18 cellular contexts compared by ENCODE assay signal in genomic region chr1:109886827-109887226, GRCh38. TPM values are rescaled to one million over a fixed set of nuclear protein-coding genes. Genes with fewer than 3 reads are reported as not detected.
DNase-seq lines count a peak whose midpoint lies in the region; ATAC-seq and TF ChIP-seq lines count a peak whose summit lies in the region.
"Had no signal": no experiment of that assay in that cellular context is flagged by ENCODE, and none has a peak within 500 bp of the region (broad histone marks: within the 10 kb centered on the region; RNA-seq: fewer than 3 reads in every experiment).

No MANE protein-coding gene starts in this region.

- TF ChIP-seq EP300 in esophagus muscularis mucosa (IDR thresholded peaks at IDR 0.05): no peak

- CTCF ChIA-PET in Panc1 (lab: Charles Lee): no interaction called here

- no peaks in the 10 kb centered on the region for H3K36me3 ChIP-seq in BLaER1
- no peaks in the 10 kb centered on the region for H3K36me3 ChIP-seq in Panc1 (ENCODE audit: control insufficient read depth, insufficient read depth, low read length)
- H3K36me3 ChIP-seq in esophagus muscularis mucosa: no peaks in the 10 kb centered on the region
- H3K36me3 ChIP-seq: esophagus squamous epithelium had no signal

- H3K27ac ChIP-seq in BLaER1: peak overlapping the region; percentile 16; the same call in 1 of the 2 replicates
- H3K27ac ChIP-seq in Panc1 (ENCODE audit: low read length): peak overlapping the region; percentile 59; the same call in 1 of the 2 replicates
- H3K27ac ChIP-seq in esophagus muscularis mucosa (replicated peaks in 1 of 4): no peak overlapping the region
- no peak overlapping the region for H3K27ac ChIP-seq in coronary artery
- H3K27ac ChIP-seq: esophagus squamous epithelium had no signal

- intact Hi-C loops in Panc1 (cut with micrococcal nuclease; ENCODE audit: unreplicated experiment): no loop called here
- intact Hi-C loops in esophagus muscularis mucosa (cut with DNase I): no loop called here

- no peaks in the 10 kb centered on the region for H3K9me3 ChIP-seq in BLaER1
- H3K9me3 ChIP-seq in Panc1 (ENCODE audit: control insufficient read depth, insufficient read depth, low read depth, low read length): no peaks in the 10 kb centered on the region
- H3K9me3 ChIP-seq in esophagus muscularis mucosa: no peaks in the 10 kb centered on the region
- H3K9me3 ChIP-seq: esophagus squamous epithelium had no signal

- H3K4me3 Mint-ChIP-seq in IgD-negative memory B cell (peak overlapping the region; percentile 10 to 85 (median 62)), memory B cell (peak overlapping the region; percentile 25)
- H3K4me3 Mint-ChIP-seq: activated naive CD8-positive, alpha-beta T cell treated with anti-CD3 and anti-CD28 coated beads, Interleukin-2, amount 10 ng/mL, durations not matched to agents 7 days and 5 days; activated T-cell treated with anti-CD3 and anti-CD28 coated beads, Interleukin-2, amount 50 U/mL, for 4 hours; H9; immature natural killer cell had no signal

- H3K27me3 ChIP-seq in BLaER1: no peaks in the 10 kb centered on the region
- H3K27me3 ChIP-seq in Panc1 (ENCODE audit: control insufficient read depth, insufficient read depth, low read length): no peaks in the 10 kb centered on the region
- H3K27me3 ChIP-seq in esophagus muscularis mucosa: no peaks in the 10 kb centered on the region
- H3K27me3 ChIP-seq: esophagus squamous epithelium had no signal

- H3K9ac ChIP-seq in BLaER1: no peak overlapping the region

- H3K27me3 Mint-ChIP-seq in IgD-negative memory B cell (peaks cover 6% of the 10 kb centered on the region), memory B cell (no peaks in the 10 kb centered on the region)
- H3K27me3 Mint-ChIP-seq: activated naive CD8-positive, alpha-beta T cell treated with anti-CD3 and anti-CD28 coated beads, Interleukin-2, amount 10 ng/mL, durations not matched to agents 7 days and 5 days had no signal

- DNase-seq in Panc1 (ENCODE audit: low read depth, low spot score): no peak
- DNase-seq in memory B cell (ENCODE audit: low spot score in 2 of 2): peak; percentile 36 to 64
- DNase-seq in esophagus muscularis mucosa (ENCODE audit: extremely low spot score): no peak
- no peak for DNase-seq in GM13977 (ENCODE audit: low spot score)
- DNase-seq in NCI-H146 treated with DMSO at 0.1 percent for 48 hours (lab: John Stamatoyannopoulos, UW; ENCODE audit: unreplicated experiment): no peak
- no peak for DNase-seq in coronary artery (ENCODE audit: low spot score)
- DNase-seq: ACHN; activated CD4-positive, alpha-beta T cell treated with anti-CD3 and anti-CD28 coated beads, Interleukin-2, amount 50 U/mL, for 4 hours; activated naive CD8-positive, alpha-beta T cell treated with anti-CD3 and anti-CD28 coated beads, Interleukin-2, amount 10 ng/mL, durations not matched to agents 7 days and 5 days; activated T-cell treated with anti-CD3 and anti-CD28 coated beads, Interleukin-2, amount 50 U/mL, for 4 hours; esophagus squamous epithelium; H9; immature natural killer cell; NCI-H1417 treated with DMSO at 0.1 percent for 48 hours; NCI-H226 had no signal

- ATAC-seq in Panc1 (no peak), memory B cell (ENCODE audit: low read depth) (peak; percentile 98)
- ATAC-seq: activated T-cell treated with anti-CD3 and anti-CD28 coated beads, Interleukin-2, amount 50 U/mL, for 4 hours had no signal

- no peak for TF ChIP-seq POLR2A in esophagus muscularis mucosa (IDR thresholded peaks at IDR 0.05; ENCODE audit: low read depth)

- POLR2A ChIA-PET in Panc1 (lab: Charles Lee): no interaction called here

- WGBS in esophagus muscularis mucosa: 80% methylated on average over 5 of the region's 5 CpGs

- H3K4me2 ChIP-seq in BLaER1: peak overlapping the region; percentile 67

- H3K27ac Mint-ChIP-seq in IgD-negative memory B cell: peak overlapping the region; percentile 60 to 88 (median 74)
- peak overlapping the region; percentile 60 for H3K27ac Mint-ChIP-seq in memory B cell
- H3K27ac Mint-ChIP-seq: activated naive CD8-positive, alpha-beta T cell treated with anti-CD3 and anti-CD28 coated beads, Interleukin-2, amount 10 ng/mL, durations not matched to agents 7 days and 5 days had no signal

- peaks cover 29 to 46% (median 45%) of the 10 kb centered on the region in 3 donors for H3K4me1 Mint-ChIP-seq in IgD-negative memory B cell
- peaks cover 45% of the 10 kb centered on the region for H3K4me1 Mint-ChIP-seq in memory B cell
- H3K4me1 Mint-ChIP-seq: immature natural killer cell had no signal

- H3K9me3 Mint-ChIP-seq in IgD-negative memory B cell (peaks cover 0 to 2% (median 0%) of the 10 kb centered on the region in 3 donors), memory B cell (no peaks in the 10 kb centered on the region)
- H3K9me3 Mint-ChIP-seq: activated naive CD8-positive, alpha-beta T cell treated with anti-CD3 and anti-CD28 coated beads, Interleukin-2, amount 10 ng/mL, durations not matched to agents 7 days and 5 days; activated T-cell treated with anti-CD3 and anti-CD28 coated beads, Interleukin-2, amount 50 U/mL, for 4 hours; H9 had no signal

- H3K36me3 Mint-ChIP-seq in IgD-negative memory B cell (no peaks in the 10 kb centered on the region), memory B cell (no peaks in the 10 kb centered on the region)
- H3K36me3 Mint-ChIP-seq: activated naive CD8-positive, alpha-beta T cell treated with anti-CD3 and anti-CD28 coated beads, Interleukin-2, amount 10 ng/mL, durations not matched to agents 7 days and 5 days had no signal

- no peaks in the 10 kb centered on the region for H4K20me1 ChIP-seq in BLaER1

- H3K4me1 ChIP-seq in BLaER1 (peaks cover 13% of the 10 kb centered on the region), Panc1 (ENCODE audit: control insufficient read depth, insufficient read depth, low read length) (peaks cover 22% of the 10 kb centered on the region), esophagus muscularis mucosa (peaks cover 28 to 32% (median 30%) of the 10 kb centered on the region in 4 donors)

- in situ Hi-C loops in Panc1 (cut with HindIII; ENCODE audit: low pct_unique_long_range_greater_than_20kb, low sequenced_read_pairs) (no loop called here), GM13977 (cut with MboI; ENCODE audit: low pct_unique_long_range_greater_than_20kb, low sequenced_read_pairs, unreplicated experiment) (no loop called here)

- TF ChIP-seq CTCF in Panc1 (IDR thresholded peaks at IDR 0.05) (no peak), esophagus muscularis mucosa (IDR thresholded peaks at IDR 0.05) (no peak), GM13977 (IDR thresholded peaks at IDR 0.05; ENCODE audit: extremely low read depth, insufficient read depth, missing control alignments) (no peak), coronary artery (IDR thresholded peaks at IDR 0.05) (no peak)

- H3K4me3 ChIP-seq in BLaER1 (no peak overlapping the region), Panc1 (ENCODE audit: low read depth in 2 of 2, low read length in 2 of 2) (no peak overlapping the region), esophagus muscularis mucosa (no peak overlapping the region), coronary artery (no peak overlapping the region)
- H3K4me3 ChIP-seq: esophagus squamous epithelium, lung had no signal

- no TSS peak for BruUV-seq in Panc1 (replicated peaks; lab: Mats Ljungman, UMichigan)

RNA-seq across cellular contexts. Expression of gene CSF1, which starts 23.8 kb away (rescaled TPM):
- polyA plus RNA-seq in IgD-negative memory B cell: 0.18 TPM
- 217 TPM for total RNA-seq in Panc1 (2021; ENCODE audit: unreplicated experiment)
- 109 TPM for polyA plus RNA-seq in Panc1 (2012; ENCODE audit: insufficient read length)
- 10 to 100 TPM; 27.0 to 92.6 (median 48.1) TPM for total RNA-seq in esophagus muscularis mucosa

Comparison
In these comparisons a context has a peak if more than half of its experiments do, and no peak if none do; other contexts are left out.
1. H3K27ac ChIP-seq: peak in BLaER1 (single experiment) and Panc1 (single experiment); none in esophagus muscularis mucosa (0 of 4) and coronary artery (0 of 2).
2. DNase-seq: peak in memory B cell (2 of 2); none in Panc1 (single experiment), esophagus muscularis mucosa (single experiment), GM13977 (single experiment), NCI-H146 treated with DMSO at 0.1 percent for 48 hours (single experiment) and coronary artery (single experiment).